ENCODE assay signal across 11 cellular contexts in genomic region chr13:79782541-79783216, GRCh38.
A peak's percentile ranks its signal among the peaks of the same experiment; 100 is the strongest.
DNase-seq lines count a peak whose midpoint lies in the region; ATAC-seq and TF ChIP-seq lines count a peak whose summit lies in the region.
"Had no signal": no experiment of that assay in that cellular context is flagged by ENCODE, and none has a peak within 500 bp of the region (broad histone marks: within the 10 kb centered on the region; RNA-seq: fewer than 3 reads in every experiment).

No MANE protein-coding gene starts in this region.

- H3K4me3 Mint-ChIP-seq in endothelial cell (ENCODE audit: unreplicated experiment) (peak overlapping the region; percentile 54), mesothelial cell of epicardium (no peak overlapping the region)

- DNase-seq in DMS 273 (lab: John Stamatoyannopoulos, UW; ENCODE audit: unreplicated experiment) (peak; percentile 25), NCI-H345 treated with DMSO at 0.1 percent for 48 hours (lab: John Stamatoyannopoulos, UW; ENCODE audit: unreplicated experiment) (peak; percentile 70), endothelial cell (ENCODE audit: low spot score) (peak; percentile 71), mesothelial cell of epicardium (ENCODE audit: low spot score in 2 of 2, unreplicated experiment in 2 of 2) (no peak), LoVo (ENCODE audit: low spot score) (no peak), NCI-H2107 treated with DMSO at 0.1 percent for 48 hours (lab: John Stamatoyannopoulos, UW; ENCODE audit: unreplicated experiment) (no peak)
- no peak for DNase-seq in activated CD4-positive, alpha-beta T cell treated with anti-CD3 and anti-CD28 coated beads for 1 hour
- DNase-seq: activated naive CD4-positive, alpha-beta T cell treated with anti-CD3 and anti-CD28 coated beads, Interleukin-2, amount 50 U/mL, for 16 hours; stimulated activated CD4-positive, alpha-beta T cell treated with anti-CD3 and anti-CD28 coated beads, Interleukin-12 subunit alpha, Interleukin-12 subunit beta, amount 100 ng/mL, for 4 hours had no signal

- no peak for TF ChIP-seq CTCF in endothelial cell (IDR thresholded peaks at IDR 0.05; ENCODE audit: unreplicated experiment)
- TF ChIP-seq CTCF in mesothelial cell of epicardium (IDR thresholded peaks at IDR 0.05; ENCODE audit: unreplicated experiment): no peak

- peak overlapping the region; percentile 94 for H3K27ac Mint-ChIP-seq in endothelial cell (ENCODE audit: unreplicated experiment)
- H3K27ac Mint-ChIP-seq in mesothelial cell of epicardium: peak overlapping the region; percentile 49

- no peaks in the 10 kb centered on the region for H3K36me3 Mint-ChIP-seq in endothelial cell (ENCODE audit: low read depth, unreplicated experiment)
- peaks cover 2% of the 10 kb centered on the region for H3K36me3 Mint-ChIP-seq in mesothelial cell of epicardium

- ATAC-seq in GM21381 (IDR thresholded peaks at IDR 0.05; ENCODE audit: unreplicated experiment): no peak
- ATAC-seq: K562 had no signal

- peaks cover 17% of the 10 kb centered on the region for H3K4me1 Mint-ChIP-seq in endothelial cell (ENCODE audit: unreplicated experiment)
- peaks cover 41% of the 10 kb centered on the region for H3K4me1 Mint-ChIP-seq in mesothelial cell of epicardium

- peaks cover 4% of the 10 kb centered on the region for H3K27me3 Mint-ChIP-seq in endothelial cell (ENCODE audit: unreplicated experiment)
- no peaks in the 10 kb centered on the region for H3K27me3 Mint-ChIP-seq in mesothelial cell of epicardium (ENCODE audit: low read depth)

- no peaks in the 10 kb centered on the region for H3K9me3 Mint-ChIP-seq in endothelial cell (ENCODE audit: unreplicated experiment)
- peaks cover 4% of the 10 kb centered on the region for H3K9me3 Mint-ChIP-seq in mesothelial cell of epicardium

Comparison
In these comparisons a context has a peak if more than half of its experiments do, and no peak if none do; other contexts are left out.
1. DNase-seq: peak in DMS 273 (single experiment), NCI-H345 treated with DMSO at 0.1 percent for 48 hours (single experiment) and endothelial cell (single experiment); none in mesothelial cell of epicardium (0 of 2), LoVo (single experiment), activated CD4-positive, alpha-beta T cell treated with anti-CD3 and anti-CD28 coated beads for 1 hour (single experiment) and NCI-H2107 treated with DMSO at 0.1 percent for 48 hours (single experiment).